1 cellular context compared by ENCODE assay signal in the genomic region with DNA sequence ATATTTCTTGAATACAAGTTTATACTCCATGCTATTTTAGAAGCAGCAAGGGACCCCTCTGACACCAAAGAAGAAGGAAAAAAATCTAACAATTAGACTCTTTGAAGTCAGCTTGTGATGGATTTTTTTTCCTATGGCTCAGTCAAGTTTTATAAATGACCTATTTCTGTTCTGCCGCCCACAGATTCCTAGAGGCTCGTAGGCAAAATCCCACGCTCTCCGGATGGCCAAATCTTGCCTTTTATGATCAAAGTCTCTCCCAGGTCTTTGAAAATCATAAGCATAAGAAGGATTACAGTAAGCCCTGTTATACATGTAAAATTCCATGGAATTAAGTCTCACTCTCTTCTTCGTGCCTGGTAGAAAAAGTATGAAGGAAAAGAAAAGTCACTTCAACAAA.
TF ChIP-seq lines count a peak whose summit lies in the region.

No MANE protein-coding gene starts in this region.

TF ChIP-seq in HEK293, 187 proteins besides CTCF, POLR2A, EP300 and RAD21 (continued from another document):
- TF ChIP-seq, protein P1, sequence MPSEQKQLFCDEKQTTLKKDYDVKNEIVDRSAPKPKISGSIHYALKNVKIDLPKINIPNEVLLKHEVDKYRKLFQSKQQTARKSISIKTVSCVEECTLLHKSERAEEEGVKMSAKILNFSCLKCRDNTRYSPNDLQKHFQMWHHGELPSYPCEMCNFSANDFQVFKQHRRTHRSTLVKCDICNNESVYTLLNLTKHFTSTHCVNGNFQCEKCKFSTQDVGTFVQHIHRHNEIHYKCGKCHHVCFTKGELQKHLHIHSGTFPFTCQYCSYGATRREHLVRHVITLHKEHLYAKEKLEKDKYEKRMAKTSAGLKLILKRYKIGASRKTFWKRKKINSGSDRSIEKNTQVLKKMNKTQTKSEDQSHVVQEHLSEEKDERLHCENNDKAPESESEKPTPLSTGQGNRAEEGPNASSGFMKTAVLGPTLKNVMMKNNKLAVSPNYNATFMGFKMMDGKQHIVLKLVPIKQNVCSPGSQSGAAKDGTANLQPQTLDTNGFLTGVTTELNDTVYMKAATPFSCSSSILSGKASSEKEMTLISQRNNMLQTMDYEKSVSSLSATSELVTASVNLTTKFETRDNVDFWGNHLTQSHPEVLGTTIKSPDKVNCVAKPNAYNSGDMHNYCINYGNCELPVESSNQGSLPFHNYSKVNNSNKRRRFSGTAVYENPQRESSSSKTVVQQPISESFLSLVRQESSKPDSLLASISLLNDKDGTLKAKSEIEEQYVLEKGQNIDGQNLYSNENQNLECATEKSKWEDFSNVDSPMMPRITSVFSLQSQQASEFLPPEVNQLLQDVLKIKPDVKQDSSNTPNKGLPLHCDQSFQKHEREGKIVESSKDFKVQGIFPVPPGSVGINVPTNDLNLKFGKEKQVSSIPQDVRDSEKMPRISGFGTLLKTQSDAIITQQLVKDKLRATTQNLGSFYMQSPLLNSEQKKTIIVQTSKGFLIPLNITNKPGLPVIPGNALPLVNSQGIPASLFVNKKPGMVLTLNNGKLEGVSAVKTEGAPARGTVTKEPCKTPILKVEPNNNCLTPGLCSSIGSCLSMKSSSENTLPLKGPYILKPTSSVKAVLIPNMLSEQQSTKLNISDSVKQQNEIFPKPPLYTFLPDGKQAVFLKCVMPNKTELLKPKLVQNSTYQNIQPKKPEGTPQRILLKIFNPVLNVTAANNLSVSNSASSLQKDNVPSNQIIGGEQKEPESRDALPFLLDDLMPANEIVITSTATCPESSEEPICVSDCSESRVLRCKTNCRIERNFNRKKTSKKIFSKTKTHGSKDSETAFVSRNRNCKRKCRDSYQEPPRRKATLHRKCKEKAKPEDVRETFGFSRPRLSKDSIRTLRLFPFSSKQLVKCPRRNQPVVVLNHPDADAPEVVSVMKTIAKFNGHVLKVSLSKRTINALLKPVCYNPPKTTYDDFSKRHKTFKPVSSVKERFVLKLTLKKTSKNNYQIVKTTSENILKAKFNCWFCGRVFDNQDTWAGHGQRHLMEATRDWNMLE (tag by site-specific recombination; conservative IDR thresholded peaks at IDR 0.05; ENCODE audit: low read depth): no peak
- TF ChIP-seq ZNF544 (tag by site-specific recombination; IDR thresholded peaks at IDR 0.05): no peak
